8 cellular contexts compared by ENCODE assay signal in the genomic region with DNA sequence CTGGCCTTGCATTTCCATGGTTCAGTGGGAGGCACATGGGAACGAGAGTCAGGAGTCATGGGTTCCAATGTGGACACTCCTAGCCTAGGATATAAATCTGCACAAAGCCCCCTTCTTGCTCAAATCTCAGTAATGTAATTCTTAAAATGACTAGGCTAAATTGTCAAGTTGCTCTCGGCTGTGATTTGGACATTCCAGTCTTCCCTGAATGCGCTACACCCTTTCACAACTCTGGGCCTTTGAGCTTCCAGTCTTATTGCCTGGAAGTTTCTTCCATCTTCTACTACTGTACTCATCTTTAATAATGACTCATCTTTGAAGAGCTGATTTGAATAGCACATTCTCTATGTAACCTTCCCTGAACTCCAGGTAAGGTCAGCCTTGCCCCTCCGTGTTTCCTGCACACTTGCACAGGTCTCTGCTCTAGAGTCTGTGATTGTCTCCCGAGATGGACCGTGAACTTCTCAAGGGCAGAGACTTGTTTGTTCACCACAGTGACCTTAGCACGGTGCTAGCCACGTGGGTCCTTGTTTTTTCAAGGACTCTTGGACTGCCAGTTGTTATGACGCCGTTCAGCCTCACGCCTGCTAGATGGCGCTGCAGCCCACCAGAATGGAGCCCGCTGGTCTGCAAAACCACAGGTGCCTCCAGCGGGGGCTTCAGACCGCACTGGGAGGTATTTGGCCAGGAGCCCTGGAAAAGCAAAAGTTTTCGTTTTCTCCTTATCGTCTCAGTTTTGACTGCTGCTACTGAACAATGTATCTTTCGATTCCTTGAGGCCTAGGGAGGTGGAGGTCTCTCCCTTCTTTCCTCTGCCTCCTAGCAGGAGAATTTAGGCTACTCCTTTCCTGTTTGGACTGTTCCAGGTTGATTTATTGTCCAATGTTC. TPM values are rescaled to one million over a fixed set of nuclear protein-coding genes. Genes with fewer than 3 reads are reported as not detected.
DNase-seq lines count a peak whose midpoint lies in the region; ATAC-seq and TF ChIP-seq lines count a peak whose summit lies in the region.

No MANE protein-coding gene starts in this region.

- H3K4me3 Mint-ChIP-seq in effector memory CD8-positive, alpha-beta T cell, result peak overlapping the region in 1 of 2 donors; percentile 53
- no peak overlapping the region for H3K4me3 Mint-ChIP-seq in mesothelial cell of epicardium

- peaks cover 10 to 20% of the 10 kb centered on the region in 2 donors for H3K27me3 Mint-ChIP-seq in effector memory CD8-positive, alpha-beta T cell
- no peaks in the 10 kb centered on the region for H3K27me3 Mint-ChIP-seq in mesothelial cell of epicardium (ENCODE audit: low read depth)

- peaks cover 3% of the 10 kb centered on the region for H3K36me3 Mint-ChIP-seq in effector memory CD8-positive, alpha-beta T cell (ENCODE audit: insufficient read depth)
- no peaks in the 10 kb centered on the region for H3K36me3 Mint-ChIP-seq in mesothelial cell of epicardium

- no peak overlapping the region for H3K27ac Mint-ChIP-seq in effector memory CD8-positive, alpha-beta T cell
- no peak overlapping the region for H3K27ac Mint-ChIP-seq in mesothelial cell of epicardium

- TF ChIP-seq CTCF in AG09309 (IDR thresholded peaks at IDR 0.05; ENCODE audit: control insufficient read depth, insufficient read depth, low read depth, low read length, missing control alignments) (peak; percentile 88), mesothelial cell of epicardium (IDR thresholded peaks at IDR 0.05; ENCODE audit: unreplicated experiment) (peak; percentile 84)

- H3K4me1 Mint-ChIP-seq in effector memory CD8-positive, alpha-beta T cell (ENCODE audit: low read depth in 2 of 2), result peaks cover 9 to 10% of the 10 kb centered on the region in 2 donors
- H3K4me1 Mint-ChIP-seq in mesothelial cell of epicardium, result peaks cover 4% of the 10 kb centered on the region

- ATAC-seq in GM18520 (IDR thresholded peaks at IDR 0.05; ENCODE audit: unreplicated experiment), result peak; percentile 52
- peak; percentile 53 for ATAC-seq in HG03159 (IDR thresholded peaks at IDR 0.05; ENCODE audit: unreplicated experiment)
- peak; percentile 62 for ATAC-seq in effector memory CD8-positive, alpha-beta T cell (replicated peaks)

- H3K9me3 Mint-ChIP-seq in effector memory CD8-positive, alpha-beta T cell, result no peaks in the 10 kb centered on the region
- peaks cover 10% of the 10 kb centered on the region for H3K9me3 Mint-ChIP-seq in mesothelial cell of epicardium

- no peak overlapping the region for H3K4me3 ChIP-seq in AG09309 (ENCODE audit: control insufficient read depth, low read depth, low read length)

- DNase-seq in AG09309 (ENCODE audit: low read depth) (peak; percentile 14), NCI-H526 treated with DMSO at 0.1 percent for 48 hours (lab: John Stamatoyannopoulos, UW) (peak; percentile 12), mesothelial cell of epicardium (ENCODE audit: low spot score in 2 of 2, unreplicated experiment in 2 of 2) (peak; percentile 68 to 85)
- peak; percentile 25 to 28 for DNase-seq in activated CD8-positive, alpha-beta memory T cell treated with anti-CD3 and anti-CD28 coated beads for 1 hour (ENCODE audit: extremely low read depth in 1 of 2, low read depth in 1 of 2)
- DNase-seq in effector memory CD8-positive, alpha-beta T cell, result peak; percentile 42 to 56 (median 46)
- peak; percentile 45 for DNase-seq in stimulated activated CD8-positive, alpha-beta memory T cell treated with anti-CD3 and anti-CD28 coated beads, Interleukin-7, amount 100 ng/mL, for 24 hours (ENCODE audit: low read depth)

RNA-seq across cellular contexts. Expression of a gene that starts 44.3 kb away (rescaled TPM):
- total RNA-seq in mesothelial cell of epicardium, result 130 to 139 TPM (median 132 TPM) in 3 replicates

RNA-seq across cellular contexts. Expression of a gene that starts 44.6 kb away (rescaled TPM):
- total RNA-seq in mesothelial cell of epicardium, result 28.6 to 31.2 TPM (median 29.6 TPM) in 3 replicates

Comparison
In these comparisons a context has a peak if more than half of its experiments do, and no peak if none do; other contexts are left out.
1. DNase-seq: peak in every context shown above with its lines; median percentile 76 in mesothelial cell of epicardium; 46 in effector memory CD8-positive, alpha-beta T cell; 45 in stimulated activated CD8-positive, alpha-beta memory T cell treated with anti-CD3 and anti-CD28 coated beads, Interleukin-7, amount 100 ng/mL, for 24 hours; 26 in activated CD8-positive, alpha-beta memory T cell treated with anti-CD3 and anti-CD28 coated beads for 1 hour; 14 in AG09309; 12 in NCI-H526 treated with DMSO at 0.1 percent for 48 hours.